20 cellular contexts compared by ENCODE assay signal in genomic region chr10:30973737-30974136, GRCh38. TPM values are rescaled to one million over a fixed set of nuclear protein-coding genes. Genes with fewer than 3 reads are reported as not detected.
DNase-seq lines count a peak whose midpoint lies in the region; ATAC-seq and TF ChIP-seq lines count a peak whose summit lies in the region.
"Had no signal": no experiment of that assay in that cellular context is flagged by ENCODE, and none has a peak within 500 bp of the region (broad histone marks: within the 10 kb centered on the region; RNA-seq: fewer than 3 reads in every experiment).

No MANE protein-coding gene starts in this region.

- no peaks in the 10 kb centered on the region for H3K9me3 Mint-ChIP-seq in neural progenitor cell
- H3K9me3 Mint-ChIP-seq: CD8-positive, alpha-beta T cell had no signal

- H3K27ac ChIP-seq in coronary artery (peak overlapping the region; percentile 76 to 78), heart right ventricle (peak overlapping the region in 9 of 10 donors; percentile 49 to 81 (median 74)), neural progenitor cell (no peak overlapping the region), tibial nerve (peak overlapping the region in 3 of 4 donors; percentile 36 to 69 (median 69))
- H3K27ac ChIP-seq: lower lobe of right lung had no signal

- H3K27me3 ChIP-seq in heart right ventricle, result no peaks in the 10 kb centered on the region
- H3K27me3 ChIP-seq in neural progenitor cell, result no peaks in the 10 kb centered on the region
- no peaks in the 10 kb centered on the region for H3K27me3 ChIP-seq in tibial nerve

- TF ChIP-seq EP300 in tibial nerve (IDR thresholded peaks at IDR 0.05), result peak in 1 of 2 donors; percentile 33

- H3K4me1 Mint-ChIP-seq in neural progenitor cell, result peaks cover 4% of the 10 kb centered on the region

- no peak overlapping the region for H3K4me3 Mint-ChIP-seq in neural progenitor cell
- H3K4me3 Mint-ChIP-seq: CD8-positive, alpha-beta T cell had no signal

- H4K20me1 ChIP-seq in neural progenitor cell (ENCODE audit: low read depth), result no peaks in the 10 kb centered on the region

- no peak for TF ChIP-seq POLR2A in tibial nerve (IDR thresholded peaks at IDR 0.05)

- TF ChIP-seq CTCF in coronary artery (IDR thresholded peaks at IDR 0.05) (no peak), heart right ventricle (IDR thresholded peaks at IDR 0.05) (no peak), neural progenitor cell (IDR thresholded peaks at IDR 0.05) (no peak), tibial nerve (IDR thresholded peaks at IDR 0.05) (no peak)

- no peaks in the 10 kb centered on the region for H3K36me3 ChIP-seq in heart right ventricle
- H3K36me3 ChIP-seq in neural progenitor cell, result no peaks in the 10 kb centered on the region
- no peaks in the 10 kb centered on the region for H3K36me3 ChIP-seq in tibial nerve
- H3K36me3 ChIP-seq: lower lobe of right lung had no signal

- no peak overlapping the region for H3K4me2 ChIP-seq in neural progenitor cell

- no peaks in the 10 kb centered on the region for H3K79me2 ChIP-seq in neural progenitor cell (ENCODE audit: low read depth)

- DNase-seq in coronary artery (ENCODE audit: low spot score), result peak; percentile 76
- DNase-seq in heart right ventricle, result no peak
- no peak for DNase-seq in neural progenitor cell (ENCODE audit: low spot score)
- no peak for DNase-seq in tibial nerve (ENCODE audit: low spot score in 2 of 2)
- DNase-seq in NAMALWA (ENCODE audit: low spot score), result no peak
- DNase-seq: activated CD4-positive, alpha-beta T cell treated with anti-CD3 and anti-CD28 coated beads, Interleukin-2, amount 50 U/mL, for 4 hours; activated gamma-delta T cell; CD8-positive, alpha-beta T cell; dermis blood vessel endothelial cell; DMS153; hippocampal formation; lower lobe of right lung; NCI-H1436 treated with DMSO at 0.1 percent for 48 hours; NCI-H524 treated with DMSO at 0.1 percent for 48 hours; RPMI8226; stimulated activated CD4-positive, alpha-beta T cell treated with anti-CD3 and anti-CD28 coated beads, Interleukin-1b, Interleukin-23, amount 100 ng/mL, for 48 hours had no signal

- no peaks in the 10 kb centered on the region for H3K36me3 Mint-ChIP-seq in neural progenitor cell

- peak overlapping the region; percentile 78 for H3K27ac Mint-ChIP-seq in neural progenitor cell
- H3K27ac Mint-ChIP-seq: CD8-positive, alpha-beta T cell had no signal

- peak in 7 of 8 donors; percentile 27 to 70 (median 53) for ATAC-seq in heart right ventricle
- no peak for ATAC-seq in GM18907 (IDR thresholded peaks at IDR 0.05; ENCODE audit: unreplicated experiment)
- no peak for ATAC-seq in GM19328 (IDR thresholded peaks at IDR 0.05; ENCODE audit: unreplicated experiment)
- ATAC-seq: CD8-positive, alpha-beta T cell; HCT116; lower lobe of right lung; SK-N-SH treated with all-trans-retinoic acid at 6 μM for 48 hours had no signal

- no peak overlapping the region for H2AFZ ChIP-seq in neural progenitor cell (replicated peaks)

- WGBS in heart right ventricle, 2 donors, result 50 to 61% methylated on average over 6 of the region's 6 CpGs
- 37 to 45% methylated on average over 6 of the region's 6 CpGs for WGBS in tibial nerve, 2 donors

- no peaks in the 10 kb centered on the region for H3K27me3 Mint-ChIP-seq in neural progenitor cell (ENCODE audit: insufficient read depth, low read depth)

- peaks cover 0 to under 1% (median 0%) of the 10 kb centered on the region in 11 donors for H3K9me3 ChIP-seq in heart right ventricle
- no peaks in the 10 kb centered on the region for H3K9me3 ChIP-seq in neural progenitor cell (ENCODE audit: low read depth)
- no peaks in the 10 kb centered on the region for H3K9me3 ChIP-seq in tibial nerve
- H3K9me3 ChIP-seq: lower lobe of right lung had no signal

- no peak overlapping the region for H3K9ac ChIP-seq in neural progenitor cell

- H3F3A ChIP-seq in neural progenitor cell (ENCODE audit: low read depth), result no peaks in the 10 kb centered on the region

- H3K4me1 ChIP-seq in heart right ventricle (peaks cover 6 to 60% (median 31%) of the 10 kb centered on the region in 9 donors), neural progenitor cell (no peaks in the 10 kb centered on the region), tibial nerve (peaks cover 0 to 39% (median 16%) of the 10 kb centered on the region in 4 donors)

- intact Hi-C loops in heart right ventricle (cut with DNase I), result loop anchor here in 2 of 10 donors (5.0 kb wide), 1 partner anchor 59 kb away; the partner anchor contains the start of gene ZNF438 (in 2 of the 2)

- H3K4me3 ChIP-seq in coronary artery, result peak overlapping the region; percentile 30
- H3K4me3 ChIP-seq in heart right ventricle, result peak overlapping the region in 5 of 10 donors; percentile 0 to 26 (median 8)
- H3K4me3 ChIP-seq in neural progenitor cell, result no peak overlapping the region
- no peak overlapping the region for H3K4me3 ChIP-seq in tibial nerve
- H3K4me3 ChIP-seq: lower lobe of right lung had no signal

RNA-seq across cellular contexts. Expression of gene ZNF438, which starts 57.9 kb away (rescaled TPM):
- 10 to 100 TPM in 8 of 10 donors, 1 to 10 TPM in 2; 9.3 to 16.1 (median 12.4) TPM for total RNA-seq in heart right ventricle
- polyA plus RNA-seq in heart right ventricle, result 10 to 100 TPM in 1 of 2 donors, 1 to 10 TPM in 1; 7.8 to 21.1 TPM
- 1.3 and 4.5 TPM in 2 replicates for total RNA-seq in neural progenitor cell (ENCODE audit: low replicate concordance)
- total RNA-seq in tibial nerve, result 10 to 100 TPM; 10.8 to 26.5 (median 19.7) TPM

Comparison
In these comparisons a context has a peak if more than half of its experiments do, and no peak if none do; other contexts are left out.
1. ATAC-seq: peak in heart right ventricle (7 of 8); none in GM18907 (single experiment) and GM19328 (single experiment).